ENCODE assay signal across 23 cellular contexts in genomic region chr19:43633520-43633919, GRCh38. TPM values are rescaled to one million over a fixed set of nuclear protein-coding genes. Genes with fewer than 3 reads are reported as not detected.
"Had no signal": no experiment of that assay in that cellular context is flagged by ENCODE, and none has a peak within 500 bp of the region (broad histone marks: within the 10 kb centered on the region; RNA-seq: fewer than 3 reads in every experiment).

No MANE protein-coding gene starts in this region.

- H3K4me3 ChIP-seq: esophagus muscularis mucosa, gastrocnemius medialis, heart right ventricle, left ventricle myocardium inferior, lower lobe of right lung, sigmoid colon, skin epidermis had no signal

- H3K27ac ChIP-seq: epithelial cell of prostate, esophagus muscularis mucosa, gastrocnemius medialis, heart right ventricle, left ventricle myocardium inferior, lower lobe of right lung, neutrophil, sigmoid colon, skin epidermis had no signal

- DNase-seq: cortex of kidney; effector memory CD8-positive, alpha-beta T cell; gastrocnemius medialis; heart right ventricle; islet precursor cell; left ventricle myocardium inferior; lower lobe of right lung; mesenchymal stem cell; midbrain; posterior cingulate gyrus; sigmoid colon; stimulated activated CD4-positive, alpha-beta T cell treated with anti-CD3 and anti-CD28 coated beads, Interleukin-2, amount 100 ng/mL, for 24 hours; stimulated activated CD4-positive, alpha-beta T cell treated with anti-CD3 and anti-CD28 coated beads, Interleukin-4, amount 100 ng/mL, for 4 hours; stimulated activated naive B cell treated with anti-CD40 and anti-IgM and Interleukin-4, amounts not matched to agents 10 μg/mL and 1 μg/mL and 100 μg/mL, for 72 hours; stimulated activated naive CD8-positive, alpha-beta T cell treated with anti-CD3 and anti-CD28 coated beads, Interleukin-15, amount 100 ng/mL, for 72 hours; trophoblast cell had no signal

- H3K36me3 ChIP-seq: esophagus muscularis mucosa, gastrocnemius medialis, heart right ventricle, left ventricle myocardium inferior, lower lobe of right lung, neutrophil, sigmoid colon had no signal

- H3K36me3 Mint-ChIP-seq: natural killer cell treated with Interleukin-12 subunit alpha and Interleukin-12 subunit beta and Interleukin-15 and Interleukin-18, amount 100 ng/mL, for 72 hours; stimulated activated naive B cell treated with anti-CD40 and anti-IgM and Interleukin-4, amounts not matched to agents 10 μg/mL and 1 μg/mL and 100 μg/mL, for 72 hours had no signal

- H3K9me3 ChIP-seq: esophagus muscularis mucosa, gastrocnemius medialis, heart right ventricle, left ventricle myocardium inferior, lower lobe of right lung, neutrophil, sigmoid colon had no signal

- H3K27me3 ChIP-seq: esophagus muscularis mucosa, gastrocnemius medialis, sigmoid colon had no signal

- H3K9me3 Mint-ChIP-seq: effector memory CD8-positive, alpha-beta T cell; natural killer cell treated with Interleukin-12 subunit alpha and Interleukin-12 subunit beta and Interleukin-15 and Interleukin-18, amount 100 ng/mL, for 72 hours; stimulated activated naive B cell treated with anti-CD40 and anti-IgM and Interleukin-4, amounts not matched to agents 10 μg/mL and 1 μg/mL and 100 μg/mL, for 72 hours; stimulated activated naive CD8-positive, alpha-beta T cell treated with anti-CD3 and anti-CD28 coated beads, Interleukin-15, amount 100 ng/mL, for 72 hours had no signal

- ATAC-seq: effector memory CD8-positive, alpha-beta T cell; gastrocnemius medialis; lower lobe of right lung; natural killer cell treated with Interleukin-12 subunit alpha and Interleukin-12 subunit beta and Interleukin-15 and Interleukin-18, amount 100 ng/mL, for 72 hours; stimulated activated naive B cell treated with anti-CD40 and anti-IgM and Interleukin-4, amounts not matched to agents 10 μg/mL and 1 μg/mL and 100 μg/mL, for 72 hours; stimulated activated naive CD8-positive, alpha-beta T cell treated with anti-CD3 and anti-CD28 coated beads, Interleukin-15, amount 100 ng/mL, for 72 hours had no signal

- H3K4me3 Mint-ChIP-seq: effector memory CD8-positive, alpha-beta T cell; natural killer cell treated with Interleukin-12 subunit alpha and Interleukin-12 subunit beta and Interleukin-15 and Interleukin-18, amount 100 ng/mL, for 72 hours; stimulated activated naive B cell treated with anti-CD40 and anti-IgM and Interleukin-4, amounts not matched to agents 10 μg/mL and 1 μg/mL and 100 μg/mL, for 72 hours; stimulated activated naive CD8-positive, alpha-beta T cell treated with anti-CD3 and anti-CD28 coated beads, Interleukin-15, amount 100 ng/mL, for 72 hours had no signal

- H3K27ac Mint-ChIP-seq: effector memory CD8-positive, alpha-beta T cell; natural killer cell treated with Interleukin-12 subunit alpha and Interleukin-12 subunit beta and Interleukin-15 and Interleukin-18, amount 100 ng/mL, for 72 hours; stimulated activated naive B cell treated with anti-CD40 and anti-IgM and Interleukin-4, amounts not matched to agents 10 μg/mL and 1 μg/mL and 100 μg/mL, for 72 hours; stimulated activated naive CD8-positive, alpha-beta T cell treated with anti-CD3 and anti-CD28 coated beads, Interleukin-15, amount 100 ng/mL, for 72 hours had no signal

- H3K4me1 ChIP-seq: gastrocnemius medialis, heart right ventricle, left ventricle myocardium inferior, lower lobe of right lung had no signal

RNA-seq across cellular contexts. Expression of gene SRRM5, which starts 21.6 kb away (rescaled TPM):
- total RNA-seq: pulmonary artery endothelial cell, urinary bladder had no signal
